Comparison of ENCODE assay signal across 19 cellular contexts in genomic region chr22:45429921-45430775, GRCh38. TPM values are rescaled to one million over a fixed set of nuclear protein-coding genes. Genes with fewer than 3 reads are reported as not detected.
"Had no signal": no experiment of that assay in that cellular context is flagged by ENCODE, and none has a peak within 500 bp of the region (broad histone marks: within the 10 kb centered on the region; RNA-seq: fewer than 3 reads in every experiment).

No MANE protein-coding gene starts in this region.

- FAIRE-seq: astrocyte had no signal

- H3K36me3 ChIP-seq: esophagus muscularis mucosa, left ventricle myocardium inferior, prostate gland had no signal

- H3K27ac Mint-ChIP-seq: activated T-helper 17 cell treated with anti-CD3 and anti-CD28 coated beads, Interleukin-2, amount 50 U/mL, for 72 hours; nephron; stimulated activated naive CD8-positive, alpha-beta T cell treated with anti-CD3 and anti-CD28 coated beads, Interleukin-15, Interleukin-2, amounts not matched to agents 100 ng/mL and 50 ng/mL, for 24 hours had no signal

- H3K9me3 ChIP-seq: esophagus muscularis mucosa, prostate gland had no signal

- H3K4me3 ChIP-seq: esophagus muscularis mucosa, left ventricle myocardium inferior, prostate gland, smooth muscle cell had no signal

- H3K27me3 Mint-ChIP-seq: activated T-helper 17 cell treated with anti-CD3 and anti-CD28 coated beads, Interleukin-2, amount 50 U/mL, for 72 hours; stimulated activated naive CD8-positive, alpha-beta T cell treated with anti-CD3 and anti-CD28 coated beads, Interleukin-15, Interleukin-2, amounts not matched to agents 100 ng/mL and 50 ng/mL, for 24 hours had no signal

- H3K4me3 Mint-ChIP-seq: activated T-helper 17 cell treated with anti-CD3 and anti-CD28 coated beads, Interleukin-2, amount 50 U/mL, for 72 hours; nephron; stimulated activated naive CD8-positive, alpha-beta T cell treated with anti-CD3 and anti-CD28 coated beads, Interleukin-15, Interleukin-2, amounts not matched to agents 100 ng/mL and 50 ng/mL, for 24 hours had no signal

- ATAC-seq: activated T-helper 17 cell treated with anti-CD3 and anti-CD28 coated beads, Interleukin-2, amount 50 U/mL, for 72 hours; right cardiac atrium had no signal

- H3K9me3 Mint-ChIP-seq: activated T-helper 17 cell treated with anti-CD3 and anti-CD28 coated beads, Interleukin-2, amount 50 U/mL, for 72 hours; stimulated activated naive CD8-positive, alpha-beta T cell treated with anti-CD3 and anti-CD28 coated beads, Interleukin-15, Interleukin-2, amounts not matched to agents 100 ng/mL and 50 ng/mL, for 24 hours had no signal

- H3K27ac ChIP-seq: esophagus muscularis mucosa, left ventricle myocardium inferior, prostate gland had no signal

- DNase-seq: activated CD4-positive, alpha-beta T cell treated with anti-CD3 and anti-CD28 coated beads for 1 hour; activated CD4-positive, alpha-beta T cell treated with anti-CD3 and anti-CD28 coated beads, Interleukin-2, amount 50 U/mL, for 4 hours; activated naive CD4-positive, alpha-beta T cell treated with anti-CD3 and anti-CD28 coated beads, Interleukin-2, amount 50 U/mL, for 16 hours; hypothalamus; left ventricle myocardium inferior; mesendoderm; occipital lobe; T-helper 9 cell had no signal

- H3K4me2 ChIP-seq: smooth muscle cell had no signal

RNA-seq across cellular contexts. Expression of gene RIBC2, which starts 16.7 kb away (rescaled TPM):
- total RNA-seq: astrocyte, esophagus muscularis mucosa, left ventricle myocardium inferior, occipital lobe had no signal

RNA-seq across cellular contexts. Expression of gene SMC1B, which starts 16.7 kb away (rescaled TPM):
- total RNA-seq: astrocyte, fibroblast of villous mesenchyme, glomerular endothelial cell, left ventricle myocardium inferior, right cardiac atrium, smooth muscle cell, temporal lobe had no signal
- polyA plus RNA-seq: right cardiac atrium had no signal
